28 cellular contexts compared by ENCODE assay signal in the genomic region with DNA sequence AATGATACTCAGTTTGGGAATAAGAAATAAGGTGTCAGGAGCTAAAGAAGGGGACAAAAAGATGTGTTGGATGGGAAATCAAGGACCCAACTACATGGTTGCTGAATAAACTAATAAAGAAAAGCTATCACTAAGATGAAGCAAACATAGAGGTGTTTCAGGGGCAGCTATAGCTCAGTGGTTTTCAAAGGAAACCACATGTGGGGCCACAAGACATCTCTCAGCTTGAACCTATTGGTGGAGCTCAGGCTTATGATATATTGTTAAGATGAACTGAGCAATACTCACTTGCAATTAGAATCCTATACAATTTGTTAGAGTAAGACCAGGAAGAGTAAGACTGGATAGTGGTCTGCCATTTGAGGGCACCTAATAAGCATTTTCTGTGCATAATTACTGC. TPM values are rescaled to one million over a fixed set of nuclear protein-coding genes. Genes with fewer than 3 reads are reported as not detected.
A peak's percentile ranks its signal among the peaks of the same experiment; 100 is the strongest.
DNase-seq lines count a peak whose midpoint lies in the region; ATAC-seq, FAIRE-seq and TF ChIP-seq lines count a peak whose summit lies in the region.
"Had no signal": no experiment of that assay in that cellular context is flagged by ENCODE, and none has a peak within 500 bp of the region (broad histone marks: within the 10 kb centered on the region; RNA-seq: fewer than 3 reads in every experiment).

No MANE protein-coding gene starts in this region.

- no peaks in the 10 kb centered on the region for H3K27me3 Mint-ChIP-seq in naive thymus-derived CD4-positive, alpha-beta T cell
- H3K27me3 Mint-ChIP-seq: activated naive CD4-positive, alpha-beta T cell treated with anti-CD3 and anti-CD28 coated beads, Interleukin-2, amount 50 U/mL, for 24 hours had no signal

- ATAC-seq in GM19452 (IDR thresholded peaks at IDR 0.05; ENCODE audit: unreplicated experiment) = peak; percentile 68
- peak; percentile 59 for ATAC-seq in naive thymus-derived CD4-positive, alpha-beta T cell
- ATAC-seq: lower lobe of right lung, SK-N-SH treated with all-trans-retinoic acid at 6 μM for 48 hours had no signal

- no peaks in the 10 kb centered on the region for H3K36me3 Mint-ChIP-seq in naive thymus-derived CD4-positive, alpha-beta T cell
- H3K36me3 Mint-ChIP-seq: activated naive CD4-positive, alpha-beta T cell treated with anti-CD3 and anti-CD28 coated beads, Interleukin-2, amount 50 U/mL, for 24 hours; type B pancreatic cell had no signal

- no peaks in the 10 kb centered on the region for H3K27me3 ChIP-seq in naive thymus-derived CD4-positive, alpha-beta T cell (ENCODE audit: control insufficient read depth in 2 of 2, insufficient read depth in 2 of 2, low read length in 2 of 2)
- H3K27me3 ChIP-seq in prostate gland (replicated peaks; ENCODE audit: insufficient read depth) = no peaks in the 10 kb centered on the region
- H3K27me3 ChIP-seq: neutrophil, stomach had no signal

- TF ChIP-seq CTCF in NB4 (IDR thresholded peaks at IDR 0.05; ENCODE audit: low read depth, low read length) (no peak), prostate gland (IDR thresholded peaks at IDR 0.05) (no peak)

- H3K9me3 ChIP-seq in naive thymus-derived CD4-positive, alpha-beta T cell (ENCODE audit: control insufficient read depth in 2 of 3, low read length in 3 of 3) = no peaks in the 10 kb centered on the region
- H3K9me3 ChIP-seq in prostate gland = no peaks in the 10 kb centered on the region
- H3K9me3 ChIP-seq: lower lobe of right lung, neutrophil, stomach had no signal

- peaks cover 0 to 13% (median 2%) of the 10 kb centered on the region in 11 donors for H3K9me3 Mint-ChIP-seq in naive thymus-derived CD4-positive, alpha-beta T cell
- H3K9me3 Mint-ChIP-seq: activated naive CD4-positive, alpha-beta T cell treated with anti-CD3 and anti-CD28 coated beads, Interleukin-2, amount 50 U/mL, for 24 hours had no signal

- POLR2A ChIA-PET in naive thymus-derived CD4-positive, alpha-beta T cell (lab: Charles Lee) = no interaction called here

- TF ChIP-seq POLR2A in NB4 (IDR thresholded peaks at IDR 0.05; ENCODE audit: extremely low read depth, insufficient read length) = no peak
- no peak for TF ChIP-seq POLR2A in prostate gland (IDR thresholded peaks at IDR 0.05)

- CTCF ChIA-PET in naive thymus-derived CD4-positive, alpha-beta T cell (lab: Charles Lee) = no interaction called here

- no peak overlapping the region for H3K4me3 Mint-ChIP-seq in naive thymus-derived CD4-positive, alpha-beta T cell
- H3K4me3 Mint-ChIP-seq: activated naive CD4-positive, alpha-beta T cell treated with anti-CD3 and anti-CD28 coated beads, Interleukin-2, amount 50 U/mL, for 24 hours; type B pancreatic cell had no signal

- H3K4me1 ChIP-seq in naive thymus-derived CD4-positive, alpha-beta T cell (ENCODE audit: control insufficient read depth in 2 of 2, insufficient read depth in 2 of 2, low read length in 2 of 2) = no peaks in the 10 kb centered on the region
- no peaks in the 10 kb centered on the region for H3K4me1 ChIP-seq in prostate gland (replicated peaks)

- H3K27ac Mint-ChIP-seq in naive thymus-derived CD4-positive, alpha-beta T cell = no peak overlapping the region
- H3K27ac Mint-ChIP-seq: activated naive CD4-positive, alpha-beta T cell treated with anti-CD3 and anti-CD28 coated beads, Interleukin-2, amount 50 U/mL, for 24 hours; type B pancreatic cell had no signal

- DNase-seq in NK-92 treated with Interleukin-12 subunit alpha and Interleukin-12 subunit beta, amount 100 ng/mL, for 24 hours (lab: John Stamatoyannopoulos, UW) = peak; percentile 19
- DNase-seq in NK-92 (lab: John Stamatoyannopoulos, UW; ENCODE audit: unreplicated experiment) (no peak), NB4 (ENCODE audit: low read depth) (peak; percentile 13), frontal cortex (ENCODE audit: low spot score in 2 of 2) (no peak), prostate gland (ENCODE audit: low spot score) (no peak)
- no peak for DNase-seq in naive thymus-derived CD4-positive, alpha-beta T cell
- no peak for DNase-seq in stimulated activated CD4-positive, alpha-beta T cell treated with anti-CD3 and anti-CD28 coated beads, Interleukin-4, amount 100 ng/mL, for 24 hours
- DNase-seq: activated CD4-positive, CD25-positive, alpha-beta regulatory T cell; activated T-cell treated with anti-CD3 and anti-CD28 coated beads, Interleukin-2, amount 50 U/mL, for 48 hours; Calu3; cerebellar nuclear complex; effector CD4-positive, alpha-beta T cell; foreskin melanocyte; HCEC 1CT; kidney; lower lobe of right lung; NCI-H1694 treated with DMSO at 0.1 percent for 48 hours; NCI-H345; NCI-H82; small intestine; stomach; T1000 had no signal

- H3K36me3 ChIP-seq in naive thymus-derived CD4-positive, alpha-beta T cell (ENCODE audit: control insufficient read depth in 2 of 3, insufficient read depth in 3 of 3, low read length in 3 of 3) = no peaks in the 10 kb centered on the region
- H3K36me3 ChIP-seq in prostate gland = no peaks in the 10 kb centered on the region
- H3K36me3 ChIP-seq: lower lobe of right lung, neutrophil, stomach had no signal

- no peak overlapping the region for H3K27ac ChIP-seq in naive thymus-derived CD4-positive, alpha-beta T cell (ENCODE audit: low read depth, low read length)
- H3K27ac ChIP-seq in prostate gland = no peak overlapping the region
- H3K27ac ChIP-seq: 22Rv1, lower lobe of right lung, neutrophil, stomach had no signal

- peaks cover 0 to 7% (median 0%) of the 10 kb centered on the region in 7 donors for H3K4me1 Mint-ChIP-seq in naive thymus-derived CD4-positive, alpha-beta T cell
- H3K4me1 Mint-ChIP-seq: activated naive CD4-positive, alpha-beta T cell treated with anti-CD3 and anti-CD28 coated beads, Interleukin-2, amount 50 U/mL, for 24 hours had no signal

- no peak for FAIRE-seq in frontal cortex (lab: Jason Lieb, UNC)
- FAIRE-seq: kidney, small intestine had no signal

- H3K4me3 ChIP-seq in NB4 (ENCODE audit: low read depth, low read length) (no peak overlapping the region), prostate gland (no peak overlapping the region)
- no peak overlapping the region for H3K4me3 ChIP-seq in naive thymus-derived CD4-positive, alpha-beta T cell (ENCODE audit: low read length)
- H3K4me3 ChIP-seq: lower lobe of right lung, stomach had no signal

- intact Hi-C loops in naive thymus-derived CD4-positive, alpha-beta T cell (cut with micrococcal nuclease) = no loop called here
- intact Hi-C loops in prostate gland (cut with DNase I) = no loop called here

RNA-seq across cellular contexts. Expression of gene SPRY2, which starts 45.1 kb away (rescaled TPM):
- 1 to 10 TPM in 1 of 5 experiments, under 1 TPM in 2, not detected in 2; 0.13 to 1.2 (median 0.16) TPM for total RNA-seq in naive thymus-derived CD4-positive, alpha-beta T cell
- not detected for polyA plus RNA-seq in naive thymus-derived CD4-positive, alpha-beta T cell
- 42.8 TPM for total RNA-seq in frontal cortex
- 10 to 100 TPM; 21.5 to 31.3 TPM for total RNA-seq in prostate gland

Comparison
In these comparisons a context has a peak if more than half of its experiments do, and no peak if none do; other contexts are left out.
1. DNase-seq: peak in NK-92 treated with Interleukin-12 subunit alpha and Interleukin-12 subunit beta, amount 100 ng/mL, for 24 hours (single experiment) and NB4 (single experiment); none in NK-92 (single experiment), naive thymus-derived CD4-positive, alpha-beta T cell (0 of 9), frontal cortex (0 of 2), stimulated activated CD4-positive, alpha-beta T cell treated with anti-CD3 and anti-CD28 coated beads, Interleukin-4, amount 100 ng/mL, for 24 hours (single experiment) and prostate gland (single experiment).
2. RNA of gene SPRY2, which starts 45.1 kb away (total RNA-seq): 42.8 TPM in frontal cortex (single experiment) and 21.5 to 31.3 TPM in prostate gland; 0.13 to 1.2 TPM in naive thymus-derived CD4-positive, alpha-beta T cell; every median in the first group is over 10 times any median in the second.